In genomic region chr12:38721611-38722252, GRCh38 we compare ENCODE assay signal across 5 cellular contexts.
"Had no signal": no experiment of that assay in that cellular context is flagged by ENCODE, and none has a peak within 500 bp of the region (broad histone marks: within the 10 kb centered on the region; RNA-seq: fewer than 3 reads in every experiment).

No MANE protein-coding gene starts in this region.

- H3K4me3 ChIP-seq: GM23338, K562 had no signal

- H3K9me3 Mint-ChIP-seq: GM23338 had no signal

- H3K27ac Mint-ChIP-seq: GM23338, H9 had no signal

- H3K4me2 ChIP-seq: GM23338 had no signal

- H2AFZ ChIP-seq: GM23338 had no signal

- H3K4me1 Mint-ChIP-seq: GM23338, H9 had no signal

- ATAC-seq: GM23338, K562 had no signal

- H3K4me3 Mint-ChIP-seq: GM23338, H9 had no signal

- DNase-seq: HCEC 1CT, IMR-90 had no signal
